Comparison of ENCODE assay signal across 1 cellular context in the genomic region with DNA sequence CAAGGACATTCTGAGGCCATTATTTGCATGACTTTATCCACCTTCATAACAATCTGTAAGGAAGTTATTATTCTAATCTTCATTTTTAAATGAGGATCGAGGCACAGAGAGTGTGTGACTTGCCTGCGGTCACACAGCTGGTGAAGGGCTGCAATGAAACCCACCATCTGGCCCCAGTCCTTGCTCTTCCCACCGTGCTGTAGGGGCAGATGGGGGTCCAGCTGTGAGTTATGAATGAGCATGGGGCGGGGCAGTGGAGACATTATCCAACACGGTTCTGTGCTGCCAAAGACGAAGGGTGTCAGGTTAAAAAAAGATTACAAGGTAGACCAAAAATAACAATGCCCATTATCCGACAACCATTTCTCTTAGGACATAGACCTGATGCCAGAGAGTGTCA.
TF ChIP-seq lines count a peak whose summit lies in the region.

No MANE protein-coding gene starts in this region.

TF ChIP-seq in SK-N-SH, 30 proteins besides CTCF, POLR2A, EP300 and RAD21 (continued from another document):
- TF ChIP-seq, protein P1, sequence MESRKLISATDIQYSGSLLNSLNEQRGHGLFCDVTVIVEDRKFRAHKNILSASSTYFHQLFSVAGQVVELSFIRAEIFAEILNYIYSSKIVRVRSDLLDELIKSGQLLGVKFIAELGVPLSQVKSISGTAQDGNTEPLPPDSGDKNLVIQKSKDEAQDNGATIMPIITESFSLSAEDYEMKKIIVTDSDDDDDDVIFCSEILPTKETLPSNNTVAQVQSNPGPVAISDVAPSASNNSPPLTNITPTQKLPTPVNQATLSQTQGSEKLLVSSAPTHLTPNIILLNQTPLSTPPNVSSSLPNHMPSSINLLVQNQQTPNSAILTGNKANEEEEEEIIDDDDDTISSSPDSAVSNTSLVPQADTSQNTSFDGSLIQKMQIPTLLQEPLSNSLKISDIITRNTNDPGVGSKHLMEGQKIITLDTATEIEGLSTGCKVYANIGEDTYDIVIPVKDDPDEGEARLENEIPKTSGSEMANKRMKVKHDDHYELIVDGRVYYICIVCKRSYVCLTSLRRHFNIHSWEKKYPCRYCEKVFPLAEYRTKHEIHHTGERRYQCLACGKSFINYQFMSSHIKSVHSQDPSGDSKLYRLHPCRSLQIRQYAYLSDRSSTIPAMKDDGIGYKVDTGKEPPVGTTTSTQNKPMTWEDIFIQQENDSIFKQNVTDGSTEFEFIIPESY (IDR thresholded peaks at IDR 0.05; ENCODE audit: borderline replicate concordance, low read depth), result no peak
- no peak for TF ChIP-seq FOXM1 (IDR thresholded peaks at IDR 0.05; ENCODE audit: low read depth)
- TF ChIP-seq IRF3 (IDR thresholded peaks at IDR 0.05; ENCODE audit: low read depth, low read length), result no peak
- TF ChIP-seq TEAD4 (IDR thresholded peaks at IDR 0.05; ENCODE audit: borderline replicate concordance, insufficient read depth), result no peak
- no peak for TF ChIP-seq CHD2 (IDR thresholded peaks at IDR 0.05; ENCODE audit: low read length, partially characterized antibody)
- no peak for TF ChIP-seq EZH2phosphoT487 (IDR thresholded peaks at IDR 0.05; ENCODE audit: borderline replicate concordance, low read depth)
- TF ChIP-seq TAF1 (IDR thresholded peaks at IDR 0.05; ENCODE audit: borderline replicate concordance, low read depth, low read length), result no peak
- TF ChIP-seq RFX5 (IDR thresholded peaks at IDR 0.05; ENCODE audit: low read length), result no peak
